18 cellular contexts compared by ENCODE assay signal in the genomic region with DNA sequence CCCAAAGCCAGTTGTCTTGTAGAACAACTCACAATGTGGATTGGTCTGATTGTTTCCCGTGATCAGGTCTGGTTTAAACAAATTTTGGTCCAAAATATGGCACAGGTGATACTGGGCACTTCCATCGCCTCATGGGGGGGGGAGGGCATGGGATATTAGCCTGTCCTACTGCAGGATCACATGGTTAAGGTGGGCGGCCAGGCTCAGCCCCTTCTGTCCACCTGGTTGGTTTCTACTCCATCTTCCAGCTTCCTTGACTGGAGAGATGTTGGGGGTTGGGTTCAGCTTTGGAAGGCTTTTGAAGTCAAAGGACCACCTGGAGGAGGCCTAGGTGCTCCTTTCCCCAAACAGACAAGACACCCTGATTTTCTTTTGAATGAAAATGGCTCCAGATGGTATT. TPM values are rescaled to one million over a fixed set of nuclear protein-coding genes. Genes with fewer than 3 reads are reported as not detected.
DNase-seq lines count a peak whose midpoint lies in the region; ATAC-seq and TF ChIP-seq lines count a peak whose summit lies in the region.
"Had no signal": no experiment of that assay in that cellular context is flagged by ENCODE, and none has a peak within 500 bp of the region (broad histone marks: within the 10 kb centered on the region; RNA-seq: fewer than 3 reads in every experiment).

No MANE protein-coding gene starts in this region.

- peaks cover 92% of the 10 kb centered on the region for H3K79me2 ChIP-seq in OCI-LY1 (ENCODE audit: insufficient read depth, low read length)

- H3K27me3 ChIP-seq in heart left ventricle (no peaks in the 10 kb centered on the region), OCI-LY1 (ENCODE audit: insufficient read depth, low read length) (no peaks in the 10 kb centered on the region), lower lobe of right lung (ENCODE audit: low read depth) (no peaks in the 10 kb centered on the region)
- H3K27me3 ChIP-seq: tibial nerve had no signal

- H3K4me2 ChIP-seq in OCI-LY1 (ENCODE audit: low read length), result peak overlapping the region; percentile 27; the same call in 1 of the 2 replicates
- H3K4me2 ChIP-seq: GM23338 had no signal

- H3K4me1 ChIP-seq in heart left ventricle (peaks cover 16 to 100% (median 96%) of the 10 kb centered on the region in 12 donors), OCI-LY1 (ENCODE audit: insufficient read depth, low read length, severe bottlenecking) (peaks cover 95% of the 10 kb centered on the region), lower lobe of right lung (peaks cover 96% of the 10 kb centered on the region)

- intact Hi-C loops in heart left ventricle (cut with DNase I) (loop anchor here in 2 of 10 donors (5.0 kb wide), 2 partner anchors 33 to 103 kb away; no protein-coding TSS in a partner anchor), left ventricle myocardium superior (cut with micrococcal nuclease) (loop anchor here (10.0 kb wide), 1 partner anchor 61 kb away; no protein-coding TSS in a partner anchor), lower lobe of right lung (cut with DNase I) (no loop called here)

- H3K9me3 ChIP-seq in heart left ventricle, result no peaks in the 10 kb centered on the region
- no peaks in the 10 kb centered on the region for H3K9me3 ChIP-seq in OCI-LY1 (ENCODE audit: low read length)
- no peaks in the 10 kb centered on the region for H3K9me3 ChIP-seq in lower lobe of right lung
- H3K9me3 ChIP-seq: prostate gland, tibial nerve had no signal

- H3F3A ChIP-seq in OCI-LY1 (ENCODE audit: insufficient read depth, low read length), result no peaks in the 10 kb centered on the region

- 94 to 100% (median 97%) methylated on average over 3 of the region's 3 CpGs for WGBS in heart left ventricle, 4 donors

- no peaks in the 10 kb centered on the region for H3K9me2 ChIP-seq in OCI-LY1 (ENCODE audit: low read depth, low read length)

- H3K4me3 ChIP-seq in heart left ventricle, result no peak overlapping the region
- H3K4me3 ChIP-seq in OCI-LY1 (ENCODE audit: low read depth, low read length, poor library complexity, severe bottlenecking), result no peak overlapping the region
- H3K4me3 ChIP-seq in lower lobe of right lung, result no peak overlapping the region
- H3K4me3 ChIP-seq: GM23338, prostate gland, tibial nerve had no signal

- TF ChIP-seq POLR2A in heart left ventricle (IDR thresholded peaks at IDR 0.05), result no peak

- no peak for ATAC-seq in heart left ventricle
- ATAC-seq in left ventricle myocardium superior, result no peak
- ATAC-seq in lower lobe of right lung, result no peak
- no peak for ATAC-seq in HG03342 (IDR thresholded peaks at IDR 0.05; ENCODE audit: unreplicated experiment)
- no peak for ATAC-seq in GM18517 (IDR thresholded peaks at IDR 0.05; ENCODE audit: unreplicated experiment)
- ATAC-seq: activated naive CD4-positive, alpha-beta T cell treated with anti-CD3 and anti-CD28 coated beads, Interleukin-2, amount 50 U/mL, for 72 hours; GM23338 had no signal

- H3K27ac ChIP-seq in heart left ventricle, result peak overlapping the region in 10 of 12 donors; percentile 33 to 100 (median 70)
- peak overlapping the region; percentile 90 for H3K27ac ChIP-seq in OCI-LY1 (ENCODE audit: low read depth, low read length, poor library complexity, severe bottlenecking)
- H3K27ac ChIP-seq in lower lobe of right lung, result peak overlapping the region; percentile 53
- peak overlapping the region; percentile 27 for H3K27ac ChIP-seq in temporal lobe (ENCODE audit: low read depth, low read length)

- no peak for DNase-seq in heart left ventricle
- DNase-seq in left ventricle myocardium superior, result no peak
- DNase-seq in lower lobe of right lung, result no peak
- DNase-seq in NCI-H82 (lab: John Stamatoyannopoulos, UW), result no peak
- DNase-seq: ACHN; NCI-H1694; NCI-H2227 treated with DMSO at 0.1 percent for 48 hours; NK-92 treated with Interleukin-12 subunit alpha and Interleukin-12 subunit beta, amount 100 ng/mL, for 24 hours; stimulated activated CD4-positive, alpha-beta T cell treated with anti-CD3 and anti-CD28 coated beads, Interleukin-12 subunit alpha, Interleukin-12 subunit beta, amount 100 ng/mL, for 4 hours; SW 1271 had no signal

- no peak for TF ChIP-seq CTCF in heart left ventricle (IDR thresholded peaks at IDR 0.05)
- no peak for TF ChIP-seq CTCF in OCI-LY1 (IDR thresholded peaks at IDR 0.05; ENCODE audit: low read length)
- TF ChIP-seq CTCF in lower lobe of right lung (IDR thresholded peaks at IDR 0.05), result no peak

- H4K20me1 ChIP-seq in OCI-LY1 (ENCODE audit: insufficient read depth, low read length), result no peaks in the 10 kb centered on the region

- no peak overlapping the region for H3K9ac ChIP-seq in OCI-LY1 (ENCODE audit: low read length)

- peaks cover 0 to 7% (median 0%) of the 10 kb centered on the region in 9 donors for H3K36me3 ChIP-seq in heart left ventricle
- peaks cover 22% of the 10 kb centered on the region; the same call in 1 of the 2 replicates for H3K36me3 ChIP-seq in OCI-LY1 (ENCODE audit: insufficient read depth, low read length)
- H3K36me3 ChIP-seq in lower lobe of right lung, result peaks cover 9% of the 10 kb centered on the region
- H3K36me3 ChIP-seq: prostate gland, tibial nerve had no signal

- no peak overlapping the region for H2AFZ ChIP-seq in OCI-LY1 (ENCODE audit: low read length)
- H2AFZ ChIP-seq: GM23338 had no signal

RNA-seq across cellular contexts. Expression of a gene that starts 7.2 kb away (rescaled TPM):
- total RNA-seq in heart left ventricle (10 to 100 TPM; 37.5 to 65.9 (median 56.4) TPM), left ventricle myocardium superior (85.3 TPM), lower lobe of right lung (178 TPM), temporal lobe (27.8 TPM)
- polyA plus RNA-seq in heart left ventricle, result 10 to 100 TPM; 22.4 to 74.0 TPM

Comparison
In these comparisons a context has a peak if more than half of its experiments do, and no peak if none do; other contexts are left out.
1. H3K27ac ChIP-seq: peak in every context shown above with its lines; median percentile 90 in OCI-LY1; 70 in heart left ventricle; 53 in lower lobe of right lung; 27 in temporal lobe.